Comparison of ENCODE assay signal across 8 cellular contexts in the genomic region with DNA sequence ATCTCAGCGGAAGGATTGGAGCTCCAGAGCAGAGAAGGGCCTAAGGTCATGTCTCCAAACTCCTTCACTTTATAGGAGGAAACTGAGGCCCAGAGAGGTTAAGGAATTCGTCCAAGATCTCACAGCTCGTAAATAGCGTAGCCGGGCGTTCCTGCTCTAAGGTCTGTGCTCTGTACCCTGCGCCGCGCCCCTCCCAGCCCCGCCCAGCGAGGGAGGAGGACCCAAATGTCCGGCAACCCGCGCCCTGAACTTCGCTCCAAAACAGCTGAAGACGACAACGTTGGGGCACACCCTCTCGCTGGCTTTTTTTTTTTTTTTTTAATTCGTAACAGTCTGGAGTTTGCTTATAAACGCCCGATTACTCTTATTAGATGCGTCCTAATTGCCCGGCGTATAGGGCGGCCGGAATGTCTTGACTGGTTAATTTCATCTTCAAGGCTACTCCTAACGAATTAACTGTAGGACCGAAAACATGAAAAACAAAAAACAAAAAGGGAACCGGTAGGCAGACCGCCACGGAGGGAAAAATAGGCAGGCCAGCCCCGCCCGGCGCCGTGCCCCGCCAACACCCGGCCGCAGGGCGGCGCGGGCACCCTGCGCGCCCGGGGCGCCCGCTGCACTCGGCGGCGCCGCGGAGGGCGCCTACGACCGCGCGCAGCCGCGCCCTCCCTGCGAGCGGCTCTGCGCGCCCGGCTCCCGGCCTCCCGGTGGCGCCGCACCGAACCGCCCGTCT. TPM values are rescaled to one million over a fixed set of nuclear protein-coding genes. Genes with fewer than 3 reads are reported as not detected.
DNase-seq lines count a peak whose midpoint lies in the region; ATAC-seq and TF ChIP-seq lines count a peak whose summit lies in the region.

No MANE protein-coding gene starts in this region.

- H3K4me1 ChIP-seq in NT2/D1 (ENCODE audit: insufficient read depth, insufficient read length) (peaks cover 13% of the 10 kb centered on the region), esophagus (ENCODE audit: control insufficient read depth in 2 of 2, insufficient read depth in 2 of 2, low read length in 1 of 2) (peaks cover 0 to 4% of the 10 kb centered on the region in 2 donors), muscle layer of colon (ENCODE audit: insufficient read depth, low read length) (peaks cover 9% of the 10 kb centered on the region), subcutaneous abdominal adipose tissue (ENCODE audit: control insufficient read depth in 5 of 5, insufficient read depth in 5 of 5, low read length in 5 of 5) (peaks cover 11 to 45% (median 34%) of the 10 kb centered on the region in 5 donors)

- H3K27me3 ChIP-seq in CD4-positive, alpha-beta T cell (ENCODE audit: control insufficient read depth, insufficient read depth, low read length): no peaks in the 10 kb centered on the region
- peaks cover 32% of the 10 kb centered on the region for H3K27me3 ChIP-seq in NT2/D1 (ENCODE audit: insufficient read depth, insufficient read length)
- no peaks in the 10 kb centered on the region for H3K27me3 ChIP-seq in esophagus (ENCODE audit: control insufficient read depth in 1 of 2, insufficient read depth in 2 of 2, low read length in 2 of 2)
- H3K27me3 ChIP-seq in muscle layer of colon (ENCODE audit: control insufficient read depth in 1 of 2, insufficient read depth in 2 of 2, low read length in 2 of 2): no peaks in the 10 kb centered on the region
- peaks cover 0 to 3% (median 0%) of the 10 kb centered on the region in 5 donors for H3K27me3 ChIP-seq in subcutaneous abdominal adipose tissue (ENCODE audit: control insufficient read depth in 5 of 5, insufficient read depth in 4 of 5, low read length in 5 of 5)

- 0% methylated on average over 68 to 70 of the region's 70 CpGs for WGBS in esophagus, 2 donors

- peak overlapping the region; percentile 70 for H3K9ac ChIP-seq in NT2/D1 (ENCODE audit: insufficient read length, low read depth)
- H3K9ac ChIP-seq in muscle layer of colon (ENCODE audit: low read length): peak overlapping the region; percentile 99
- H3K9ac ChIP-seq in subcutaneous abdominal adipose tissue (ENCODE audit: low read length in 5 of 5): peak overlapping the region; percentile 75 to 100 (median 84)

- H3K4me3 ChIP-seq in NT2/D1 (ENCODE audit: insufficient read length, low read depth) (peak overlapping the region; percentile 58), esophagus (ENCODE audit: low read depth in 1 of 2, low read length in 2 of 2) (peak overlapping the region; percentile 55 to 99), muscle layer of colon (ENCODE audit: low read depth in 1 of 2, low read length in 2 of 2) (peak overlapping the region; percentile 89 to 97), subcutaneous abdominal adipose tissue (ENCODE audit: low read depth in 1 of 5, low read length in 5 of 5) (peak overlapping the region; percentile 72 to 98 (median 88))

- H3K9me3 Mint-ChIP-seq in CD4-positive, alpha-beta T cell: no peaks in the 10 kb centered on the region

- intact Hi-C loops in CD4-positive, alpha-beta T cell (cut with DNase I, micrococcal nuclease): loop anchor here (2.0 to 10.0 kb wide), 13 partner anchors 17 to 1177 kb away; partner anchors contain the start of genes ATRAID (in 1 of the 2), BABAM2 (in 1 of the 2), CAD (in 1 of the 2) and GTF3C2 (in 1 of the 2)

- peaks cover 8% of the 10 kb centered on the region for H3K36me3 ChIP-seq in NT2/D1 (ENCODE audit: insufficient read depth, insufficient read length, low read length)
- no peaks in the 10 kb centered on the region for H3K36me3 ChIP-seq in esophagus (ENCODE audit: control insufficient read depth in 2 of 2, insufficient read depth in 2 of 2, low read length in 1 of 2)
- no peaks in the 10 kb centered on the region for H3K36me3 ChIP-seq in muscle layer of colon (ENCODE audit: insufficient read depth, low read length)
- H3K36me3 ChIP-seq in subcutaneous abdominal adipose tissue (ENCODE audit: control insufficient read depth in 5 of 5, insufficient read depth in 5 of 5, low read length in 5 of 5): no peaks in the 10 kb centered on the region

- H3K4me3 Mint-ChIP-seq in CD4-positive, alpha-beta T cell: peak overlapping the region; percentile 95

- peaks cover 5% of the 10 kb centered on the region for H3K36me3 Mint-ChIP-seq in CD4-positive, alpha-beta T cell (ENCODE audit: low read depth)

- H3K4me1 Mint-ChIP-seq in CD4-positive, alpha-beta T cell (ENCODE audit: low read depth): peaks cover 20% of the 10 kb centered on the region

- CTCF ChIA-PET in CD4-positive, alpha-beta T cell (lab: Charles Lee): interaction anchor here (0.6 to 1.3 kb wide), 7 partner anchors 9 to 745 kb away, joined by 3 read pairs; no protein-coding TSS in a partner anchor

- peak; percentile 30 to 74 (median 56) for DNase-seq in CD4-positive, alpha-beta T cell
- DNase-seq in NT2/D1 (ENCODE audit: low read depth, low spot score): peak; percentile 36
- DNase-seq in activated T-cell treated with anti-CD3 and anti-CD28 coated beads for 4 hours: peak; percentile 42

- peak overlapping the region; percentile 90 for H3K27ac Mint-ChIP-seq in CD4-positive, alpha-beta T cell

- H3K27ac ChIP-seq in CD4-positive, alpha-beta T cell (ENCODE audit: low read depth, low read length): peak overlapping the region; percentile 78
- H3K27ac ChIP-seq in esophagus (ENCODE audit: low read depth in 2 of 2, low read length in 1 of 2): peak overlapping the region; percentile 94
- peak overlapping the region; percentile 100 for H3K27ac ChIP-seq in muscle layer of colon (ENCODE audit: low read depth, low read length)
- peak overlapping the region; percentile 100 for H3K27ac ChIP-seq in subcutaneous abdominal adipose tissue (ENCODE audit: low read depth, low read length)

- TF ChIP-seq CTCF in CD4-positive, alpha-beta T cell (IDR thresholded peaks at IDR 0.05): no peak

- ATAC-seq in CD4-positive, alpha-beta T cell (ENCODE audit: poor library complexity): peak; percentile 26
- ATAC-seq in GM19397 (IDR thresholded peaks at IDR 0.05; ENCODE audit: unreplicated experiment): peak; percentile 37
- ATAC-seq in HG03460 (IDR thresholded peaks at IDR 0.05; ENCODE audit: unreplicated experiment): peak; percentile 18

- peaks cover 5% of the 10 kb centered on the region for H3K27me3 Mint-ChIP-seq in CD4-positive, alpha-beta T cell

- no peaks in the 10 kb centered on the region for H3K9me3 ChIP-seq in CD4-positive, alpha-beta T cell (ENCODE audit: control insufficient read depth, low read length)
- H3K9me3 ChIP-seq in NT2/D1 (ENCODE audit: insufficient read depth, low read length) (no peaks in the 10 kb centered on the region), esophagus (ENCODE audit: control insufficient read depth in 2 of 2, insufficient read depth in 1 of 2, low read depth in 1 of 2, low read length in 1 of 2) (no peaks in the 10 kb centered on the region), muscle layer of colon (ENCODE audit: low read length) (no peaks in the 10 kb centered on the region), subcutaneous abdominal adipose tissue (ENCODE audit: control insufficient read depth in 5 of 5, low read length in 5 of 5) (no peaks in the 10 kb centered on the region)

- POLR2A ChIA-PET in CD4-positive, alpha-beta T cell (lab: Charles Lee): interaction anchor here (1.0 to 4.8 kb wide), 8 partner anchors 10 to 33 kb away, joined by 3 to 46 read pairs (median 6); no protein-coding TSS in a partner anchor

RNA-seq across cellular contexts. Expression of gene FOSL2, which starts 0.9 kb away (rescaled TPM):
- total RNA-seq in CD4-positive, alpha-beta T cell: 100 to 1,000 TPM; 152 to 155 TPM
- polyA plus RNA-seq in esophagus: 10 to 100 TPM; 53.2 to 60.0 TPM

Comparison
In these comparisons a context has a peak if more than half of its experiments do, and no peak if none do; other contexts are left out.
1. Peak in every context shown above with its lines: DNase-seq, ATAC-seq, H3K4me3 ChIP-seq and H3K27ac ChIP-seq.